In the genomic region with DNA sequence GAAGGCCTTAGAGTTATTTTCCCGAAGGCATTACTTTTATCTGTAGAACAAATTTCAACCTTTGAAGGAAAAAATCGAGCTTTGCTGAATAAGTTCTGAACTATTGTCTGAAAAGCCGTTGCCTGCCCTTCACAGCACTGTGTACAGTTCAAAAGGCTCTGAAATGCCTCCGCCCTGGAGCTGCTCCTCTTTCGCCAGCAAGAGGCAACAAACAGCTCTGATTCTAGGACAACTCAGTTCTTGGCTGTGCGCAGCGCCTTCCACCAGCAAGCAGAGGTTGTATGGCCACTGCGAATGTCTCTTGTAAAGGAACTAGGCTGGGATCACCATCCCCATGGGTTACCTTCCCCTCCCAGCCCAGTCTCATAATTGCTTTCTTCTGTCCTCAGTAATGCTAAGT, we compare ENCODE assay signal across 21 cellular contexts.
A peak's percentile ranks its signal among the peaks of the same experiment; 100 is the strongest.
DNase-seq lines count a peak whose midpoint lies in the region; ATAC-seq and TF ChIP-seq lines count a peak whose summit lies in the region.
"Had no signal": no experiment of that assay in that cellular context is flagged by ENCODE, and none has a peak within 500 bp of the region (broad histone marks: within the 10 kb centered on the region; RNA-seq: fewer than 3 reads in every experiment).

No MANE protein-coding gene starts in this region.

- TF ChIP-seq POLR2A in NB4 (IDR thresholded peaks at IDR 0.05; ENCODE audit: extremely low read depth, insufficient read length) (no peak), ovary (IDR thresholded peaks at IDR 0.05) (no peak), suprapubic skin (IDR thresholded peaks at IDR 0.05) (no peak)

- H3K9me3 ChIP-seq in ovary (no peaks in the 10 kb centered on the region), suprapubic skin (no peaks in the 10 kb centered on the region)
- H3K9me3 ChIP-seq: gastrocnemius medialis, stomach, vagina had no signal

- no peaks in the 10 kb centered on the region for H3K27me3 ChIP-seq in ovary
- H3K27me3 ChIP-seq in suprapubic skin = no peaks in the 10 kb centered on the region
- H3K27me3 ChIP-seq: gastrocnemius medialis, stomach, vagina had no signal

- H3K4me1 ChIP-seq in ovary (ENCODE audit: insufficient read depth) (no peaks in the 10 kb centered on the region), suprapubic skin (peaks cover 6% of the 10 kb centered on the region)
- H3K4me1 ChIP-seq: gastrocnemius medialis, stomach, vagina had no signal

- no peaks in the 10 kb centered on the region for H3K36me3 ChIP-seq in ovary
- H3K36me3 ChIP-seq in suprapubic skin = no peaks in the 10 kb centered on the region
- H3K36me3 ChIP-seq: gastrocnemius medialis, vagina had no signal

- intact Hi-C loops in left ventricle myocardium superior (cut with micrococcal nuclease) (no loop called here), ovary (cut with DNase I) (no loop called here)

- peak overlapping the region in 1 of 2 donors; percentile 51 for H3K27ac ChIP-seq in ovary
- H3K27ac ChIP-seq in suprapubic skin = no peak overlapping the region
- H3K27ac ChIP-seq: gastrocnemius medialis, stomach, vagina had no signal

- DNase-seq in NB4 (ENCODE audit: low read depth) (peak; percentile 38), cardiac fibroblast (ENCODE audit: low read depth in 2 of 2) (peak; percentile 48 to 79), left ventricle myocardium superior (no peak), ovary (peak; percentile 26 to 53 (median 48)), suprapubic skin (ENCODE audit: low spot score in 2 of 2) (no peak), superior temporal gyrus (ENCODE audit: extremely low spot score) (no peak), NCI-H2107 (lab: John Stamatoyannopoulos, UW) (no peak)
- no peak for DNase-seq in stimulated activated CD4-positive, alpha-beta T cell treated with anti-CD3 and anti-CD28 coated beads, Interleukin-12 subunit alpha, Interleukin-12 subunit beta, amount 100 ng/mL, for 4 hours
- DNase-seq: CD8-positive, alpha-beta memory T cell; cerebellar nuclear complex; EL; gastrocnemius medialis; Kasumi-1; natural killer cell; NCI-H345; SHP77 treated with DMSO at 0.1 percent for 48 hours; stimulated activated CD4-positive, alpha-beta T cell treated with anti-CD3 and anti-CD28 coated beads, Interleukin-1b, Interleukin-23, amount 100 ng/mL, for 48 hours; stomach had no signal

- TF ChIP-seq CTCF in NB4 (IDR thresholded peaks at IDR 0.05; ENCODE audit: low read depth, low read length) (no peak), cardiac fibroblast (IDR thresholded peaks at IDR 0.05; ENCODE audit: low read depth, low read length) (no peak), ovary (IDR thresholded peaks at IDR 0.05) (no peak), suprapubic skin (IDR thresholded peaks at IDR 0.05) (no peak)

- peak; percentile 80 for ATAC-seq in left ventricle myocardium superior
- ATAC-seq: activated CD4-positive, CD25-positive, alpha-beta regulatory T cell treated with anti-CD3 and anti-CD28 coated beads, Interleukin-2, amount 50 U/mL, for 24 hours; gastrocnemius medialis; HCT116; natural killer cell had no signal

- 10 to 33% (median 19%) methylated on average over 8 of the region's 8 CpGs for WGBS in ovary, 3 donors
- WGBS in suprapubic skin = 52% methylated on average over 8 of the region's 8 CpGs

- TF ChIP-seq EP300 in ovary (IDR thresholded peaks at IDR 0.05) (no peak), suprapubic skin (IDR thresholded peaks at IDR 0.05) (no peak)

- H3K4me3 ChIP-seq in NB4 (ENCODE audit: low read depth, low read length) = no peak overlapping the region
- H3K4me3 ChIP-seq in cardiac fibroblast (replicated peaks in 1 of 2; ENCODE audit: low read depth in 2 of 2, low read length in 2 of 2) = no peak overlapping the region
- no peak overlapping the region for H3K4me3 ChIP-seq in ovary
- H3K4me3 ChIP-seq in suprapubic skin = no peak overlapping the region
- H3K4me3 ChIP-seq: gastrocnemius medialis, stomach, vagina had no signal

Comparison
In these comparisons a context has a peak if more than half of its experiments do, and no peak if none do; other contexts are left out.
1. DNase-seq: peak in NB4 (single experiment), cardiac fibroblast (2 of 2) and ovary (5 of 5); none in left ventricle myocardium superior (single experiment), stimulated activated CD4-positive, alpha-beta T cell treated with anti-CD3 and anti-CD28 coated beads, Interleukin-12 subunit alpha, Interleukin-12 subunit beta, amount 100 ng/mL, for 4 hours (single experiment), suprapubic skin (0 of 2), superior temporal gyrus (single experiment) and NCI-H2107 (single experiment).